Comparison of ENCODE assay signal across 8 cellular contexts in genomic region chr12:65824314-65824563, GRCh38. TPM values are rescaled to one million over a fixed set of nuclear protein-coding genes. Genes with fewer than 3 reads are reported as not detected.
A peak's percentile ranks its signal among the peaks of the same experiment; 100 is the strongest.
DNase-seq lines count a peak whose midpoint lies in the region; ATAC-seq lines count a peak whose summit lies in the region.

Gene HMGA2 (plus strand): TSS chr12:65824483. CDS start chr12:65825271, 788 bp downstream.

- DNase-seq in activated T-cell treated with anti-CD3 and anti-CD28 coated beads, Interleukin-2, amount 50 U/mL, for 24 hours, result peak; percentile 37
- no peak for DNase-seq in activated T-cell treated with anti-CD3 and anti-CD28 coated beads, Interleukin-2, amount 50 U/mL, for 1 hour
- peak; percentile 61 for DNase-seq in amniotic epithelial cell (ENCODE audit: low read depth)
- no peak for DNase-seq in immature natural killer cell
- no peak for DNase-seq in NCI-H510A (lab: John Stamatoyannopoulos, UW)
- DNase-seq in UCSD-AML1 (lab: John Stamatoyannopoulos, UW; ENCODE audit: unreplicated experiment), result no peak
- DNase-seq in stimulated activated naive CD4-positive, alpha-beta T cell (lab: John Stamatoyannopoulos, UW), result no peak

- peaks cover 77% of the 10 kb centered on the region for H3K27me3 Mint-ChIP-seq in activated T-cell treated with anti-CD3 and anti-CD28 coated beads, Interleukin-2, amount 50 U/mL, for 24 hours
- peaks cover 16 to 48% (median 44%) of the 10 kb centered on the region in 3 donors for H3K27me3 Mint-ChIP-seq in immature natural killer cell (ENCODE audit: low read depth in 3 of 3)
- H3K27me3 Mint-ChIP-seq in stimulated activated memory B cell treated with anti-CD40 and anti-IgM and Interleukin-4, amounts not matched to agents 10 μg/mL and 1 μg/mL and 100 μg/mL, for 72 hours, result peaks cover 56% of the 10 kb centered on the region

- no peak for ATAC-seq in stimulated activated memory B cell treated with anti-CD40 and anti-IgM and Interleukin-4, amounts not matched to agents 10 μg/mL and 1 μg/mL and 100 μg/mL, for 72 hours

- peaks cover 5% of the 10 kb centered on the region for H3K9me3 Mint-ChIP-seq in activated T-cell treated with anti-CD3 and anti-CD28 coated beads, Interleukin-2, amount 50 U/mL, for 24 hours
- H3K9me3 Mint-ChIP-seq in immature natural killer cell, result peaks cover 0 to 2% (median 0%) of the 10 kb centered on the region in 6 donors
- peaks cover 5% of the 10 kb centered on the region for H3K9me3 Mint-ChIP-seq in stimulated activated memory B cell treated with anti-CD40 and anti-IgM and Interleukin-4, amounts not matched to agents 10 μg/mL and 1 μg/mL and 100 μg/mL, for 72 hours

- H3K27ac Mint-ChIP-seq in activated T-cell treated with anti-CD3 and anti-CD28 coated beads, Interleukin-2, amount 50 U/mL, for 24 hours, result no peak within 1 kb of the TSS
- H3K27ac Mint-ChIP-seq in immature natural killer cell, result peak within 1 kb of the TSS in 4 of 6 donors; percentile 2 to 51 (median 36)
- H3K27ac Mint-ChIP-seq in stimulated activated memory B cell treated with anti-CD40 and anti-IgM and Interleukin-4, amounts not matched to agents 10 μg/mL and 1 μg/mL and 100 μg/mL, for 72 hours, result no peak within 1 kb of the TSS

- H3K4me3 Mint-ChIP-seq in activated T-cell treated with anti-CD3 and anti-CD28 coated beads, Interleukin-2, amount 50 U/mL, for 24 hours, result peak within 1 kb of the TSS; percentile 72
- peak within 1 kb of the TSS; percentile 83 to 92 (median 89) for H3K4me3 Mint-ChIP-seq in immature natural killer cell
- H3K4me3 Mint-ChIP-seq in stimulated activated memory B cell treated with anti-CD40 and anti-IgM and Interleukin-4, amounts not matched to agents 10 μg/mL and 1 μg/mL and 100 μg/mL, for 72 hours, result peak within 1 kb of the TSS; percentile 69

- H3K4me1 Mint-ChIP-seq in activated T-cell treated with anti-CD3 and anti-CD28 coated beads, Interleukin-2, amount 50 U/mL, for 24 hours (ENCODE audit: low read depth), result peaks cover 24% of the 10 kb centered on the region
- H3K4me1 Mint-ChIP-seq in immature natural killer cell, result peaks cover 29 to 31% of the 10 kb centered on the region in 2 donors
- H3K4me1 Mint-ChIP-seq in stimulated activated memory B cell treated with anti-CD40 and anti-IgM and Interleukin-4, amounts not matched to agents 10 μg/mL and 1 μg/mL and 100 μg/mL, for 72 hours, result peaks cover 16% of the 10 kb centered on the region

- no peaks in the 10 kb centered on the region for H3K36me3 Mint-ChIP-seq in activated T-cell treated with anti-CD3 and anti-CD28 coated beads, Interleukin-2, amount 50 U/mL, for 24 hours (ENCODE audit: low read depth)
- H3K36me3 Mint-ChIP-seq in immature natural killer cell, result peaks cover 0 to 4% (median 0%) of the 10 kb centered on the region in 3 donors
- no peaks in the 10 kb centered on the region for H3K36me3 Mint-ChIP-seq in stimulated activated memory B cell treated with anti-CD40 and anti-IgM and Interleukin-4, amounts not matched to agents 10 μg/mL and 1 μg/mL and 100 μg/mL, for 72 hours

RNA-seq across cellular contexts. Expression of gene HMGA2, which starts in this region (rescaled TPM):
- polyA plus RNA-seq in immature natural killer cell, result under 1 TPM in 1 of 3 donors, not detected in 2; 0.17 TPM

Comparison
In these comparisons a context has a peak if more than half of its experiments do, and no peak if none do; other contexts are left out.
1. DNase-seq: peak in activated T-cell treated with anti-CD3 and anti-CD28 coated beads, Interleukin-2, amount 50 U/mL, for 24 hours (single experiment) and amniotic epithelial cell (single experiment); none in activated T-cell treated with anti-CD3 and anti-CD28 coated beads, Interleukin-2, amount 50 U/mL, for 1 hour (single experiment), immature natural killer cell (0 of 3), NCI-H510A (single experiment), UCSD-AML1 (single experiment) and stimulated activated naive CD4-positive, alpha-beta T cell (0 of 6).
2. H3K27ac Mint-ChIP-seq: peak in immature natural killer cell (4 of 6); none in activated T-cell treated with anti-CD3 and anti-CD28 coated beads, Interleukin-2, amount 50 U/mL, for 24 hours (single experiment) and stimulated activated memory B cell treated with anti-CD40 and anti-IgM and Interleukin-4, amounts not matched to agents 10 μg/mL and 1 μg/mL and 100 μg/mL, for 72 hours (single experiment).
3. Peak in every context shown above with its lines, with median percentiles within 50 percentile points of each other: H3K4me3 Mint-ChIP-seq.